ENCODE assay signal across 13 cellular contexts in genomic region chr3:127083778-127084355, GRCh38.
"Had no signal": no experiment of that assay in that cellular context is flagged by ENCODE, and none has a peak within 500 bp of the region (broad histone marks: within the 10 kb centered on the region; RNA-seq: fewer than 3 reads in every experiment).

No MANE protein-coding gene starts in this region.

- H3K4me1 ChIP-seq: tibial artery, vagina had no signal

- H3K36me3 ChIP-seq: brain microvascular endothelial cell, ovary, tibial artery, vagina had no signal

- ATAC-seq: activated T-cell treated with anti-CD3 and anti-CD28 coated beads, Interleukin-2, amount 50 U/mL, for 4 hours; esophagus mucosa; left lobe of liver; natural killer cell treated with Interleukin-12 subunit alpha and Interleukin-12 subunit beta and Interleukin-15 and Interleukin-18, amount 100 ng/mL, for 72 hours had no signal

- H3K9me3 ChIP-seq: ovary, tibial artery, vagina had no signal

- H3K27me3 ChIP-seq: brain microvascular endothelial cell, ovary, tibial artery, vagina had no signal

- DNase-seq: activated CD4-positive, alpha-beta memory T cell treated with anti-CD3 and anti-CD28 coated beads for 36 hours; activated effector memory CD4-positive, alpha-beta T cell treated with anti-CD3 and anti-CD28 coated beads, Interleukin-2, amount 50 U/mL, for 16 hours; activated T-cell treated with anti-CD3 and anti-CD28 coated beads, Interleukin-2, amount 50 U/mL, for 4 hours; brain microvascular endothelial cell; T-helper 9 cell; tibial artery had no signal

- H3K4me3 ChIP-seq: dorsolateral prefrontal cortex, ovary, skin epidermis, tibial artery, vagina had no signal

- H3K27ac ChIP-seq: brain microvascular endothelial cell, dorsolateral prefrontal cortex, ovary, skin epidermis, tibial artery, vagina had no signal
